Comparison of ENCODE assay signal across 10 cellular contexts in genomic region chr7:122544463-122544862, GRCh38.
DNase-seq lines count a peak whose midpoint lies in the region; ATAC-seq and TF ChIP-seq lines count a peak whose summit lies in the region.
"Had no signal": no experiment of that assay in that cellular context is flagged by ENCODE, and none has a peak within 500 bp of the region (broad histone marks: within the 10 kb centered on the region; RNA-seq: fewer than 3 reads in every experiment).

No MANE protein-coding gene starts in this region.

- intact Hi-C loops in colonic mucosa (cut with DNase I), result no loop called here

- TF ChIP-seq CTCF in GM13977 (IDR thresholded peaks at IDR 0.05; ENCODE audit: extremely low read depth, insufficient read depth, missing control alignments), result no peak
- no peak for TF ChIP-seq CTCF in colonic mucosa (IDR thresholded peaks at IDR 0.05)
- no peak for TF ChIP-seq CTCF in brain microvascular endothelial cell (IDR thresholded peaks at IDR 0.05; ENCODE audit: low read depth, low read length, missing control alignments)

- no peak overlapping the region for H3K9ac ChIP-seq in colonic mucosa (ENCODE audit: low read depth in 2 of 2, low read length in 2 of 2)

- H3K4me1 ChIP-seq in colonic mucosa, result no peaks in the 10 kb centered on the region

- in situ Hi-C loops in GM13977 (cut with MboI; ENCODE audit: low pct_unique_long_range_greater_than_20kb, low sequenced_read_pairs, unreplicated experiment), result no loop called here
- in situ Hi-C loops in brain microvascular endothelial cell (cut with HindIII; ENCODE audit: low pct_ligation_motif_present, low sequenced_read_pairs), result no loop called here

- peak; percentile 94 for ATAC-seq in GM21423 (IDR thresholded peaks at IDR 0.05; ENCODE audit: unreplicated experiment)
- ATAC-seq in HG03159 (IDR thresholded peaks at IDR 0.05; ENCODE audit: unreplicated experiment), result peak; percentile 95

- H3K4me3 ChIP-seq in colonic mucosa (no peak overlapping the region), brain microvascular endothelial cell (ENCODE audit: low read depth, low read length) (no peak overlapping the region)

- H3K9me3 ChIP-seq in colonic mucosa, result no peaks in the 10 kb centered on the region

- H3K27ac ChIP-seq in colonic mucosa (no peak overlapping the region), brain microvascular endothelial cell (no peak overlapping the region)

- H3K36me3 ChIP-seq in colonic mucosa (no peaks in the 10 kb centered on the region), brain microvascular endothelial cell (replicated peaks) (no peaks in the 10 kb centered on the region)

- DNase-seq in GM13977 (ENCODE audit: low spot score) (peak; percentile 8), colonic mucosa (peak; percentile 17), brain microvascular endothelial cell (no peak), NCI-H2196 treated with DMSO at 0.1 percent for 48 hours (lab: John Stamatoyannopoulos, UW; ENCODE audit: unreplicated experiment) (no peak), NCI-H446 treated with DMSO at 0.1 percent for 48 hours (lab: John Stamatoyannopoulos, UW) (no peak)
- no peak for DNase-seq in stimulated activated CD4-positive, alpha-beta T cell treated with anti-CD3 and anti-CD28 coated beads, Interleukin-4, amount 100 ng/mL, for 4 hours
- DNase-seq: NCI-H2029, T-helper 9 cell had no signal

- H3K27me3 ChIP-seq in colonic mucosa (no peaks in the 10 kb centered on the region), brain microvascular endothelial cell (replicated peaks) (no peaks in the 10 kb centered on the region)

Comparison
In these comparisons a context has a peak if more than half of its experiments do, and no peak if none do; other contexts are left out.
1. DNase-seq: peak in GM13977 (single experiment) and colonic mucosa (single experiment); none in stimulated activated CD4-positive, alpha-beta T cell treated with anti-CD3 and anti-CD28 coated beads, Interleukin-4, amount 100 ng/mL, for 4 hours (0 of 2), brain microvascular endothelial cell (single experiment), NCI-H2196 treated with DMSO at 0.1 percent for 48 hours (single experiment) and NCI-H446 treated with DMSO at 0.1 percent for 48 hours (single experiment).